Comparison of ENCODE assay signal across 23 cellular contexts in the genomic region with DNA sequence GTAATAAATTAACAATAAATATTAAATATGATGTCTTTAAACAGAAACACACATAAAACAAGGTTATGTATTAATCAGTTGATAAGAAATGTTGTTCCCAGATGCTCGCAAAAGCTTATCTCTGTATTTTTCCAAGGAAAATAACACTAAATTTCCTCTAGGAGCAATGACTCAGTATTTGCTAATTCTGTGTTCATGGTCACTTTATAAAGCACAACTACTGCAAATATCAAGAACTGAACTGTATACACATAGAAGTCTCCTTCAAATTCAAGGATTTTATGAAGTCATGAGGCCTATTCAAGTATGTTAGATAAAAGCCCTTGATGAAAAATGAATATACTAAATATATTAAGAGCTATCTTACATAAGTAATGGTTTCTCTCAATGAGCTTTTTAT.
"Had no signal": no experiment of that assay in that cellular context is flagged by ENCODE, and none has a peak within 500 bp of the region (broad histone marks: within the 10 kb centered on the region; RNA-seq: fewer than 3 reads in every experiment).

No MANE protein-coding gene starts in this region.

- H3K27me3 ChIP-seq: MG63, SJCRH30 had no signal

- H3K27ac ChIP-seq: SJCRH30 had no signal

- H3K4me3 ChIP-seq: MG63, SJCRH30 had no signal

- H3K36me3 ChIP-seq: MG63, SJCRH30 had no signal

- H3K9me3 ChIP-seq: MG63, SJCRH30 had no signal

- ATAC-seq: Panc1, PC-3, Right ventricle myocardium inferior, SK-N-SH treated with all-trans-retinoic acid at 6 μM for 48 hours had no signal

- DNase-seq: KBM-7, MG63, NCI-H1092, NCI-H1105 treated with DMSO at 0.1 percent for 48 hours, NCI-H1417 treated with DMSO at 0.1 percent for 48 hours, NCI-H146, NCI-H1694 treated with DMSO at 0.1 percent for 48 hours, NCI-H1930, NCI-H2081, NCI-H2107, NCI-H2171, NCI-H226, NCI-H446, NCI-H510A, NCI-H524 treated with DMSO at 0.1 percent for 48 hours, NCI-H69, NCI-H774, PC-3, SHP77 treated with DMSO at 0.1 percent for 48 hours, SJCRH30 had no signal
